8 cellular contexts compared by ENCODE assay signal in the genomic region with DNA sequence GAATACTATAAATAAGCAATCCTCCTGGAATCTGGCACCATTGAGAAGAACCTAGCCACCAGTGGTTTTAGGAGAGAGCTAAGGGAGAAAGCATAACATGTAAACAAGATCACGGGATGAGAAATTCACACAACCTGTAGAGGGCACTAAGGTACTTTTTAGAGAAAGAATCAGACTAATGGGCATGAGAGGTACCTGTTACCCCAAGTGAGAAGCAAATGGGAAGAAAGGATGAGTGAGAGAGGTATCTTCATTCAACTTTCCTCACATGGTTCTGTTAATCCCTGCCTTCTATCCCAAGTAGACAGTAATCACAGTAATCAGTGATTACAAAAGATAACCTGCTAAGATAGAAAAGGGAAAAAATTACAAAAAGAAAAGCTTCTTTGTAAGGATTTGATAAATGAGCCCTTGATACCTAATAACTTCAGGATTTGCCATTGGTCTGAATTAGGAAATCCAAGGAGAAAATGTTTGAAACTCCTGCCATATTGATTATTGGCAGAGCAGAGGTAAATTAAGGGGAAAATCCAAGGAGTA.
A peak's percentile ranks its signal among the peaks of the same experiment; 100 is the strongest.
DNase-seq lines count a peak whose midpoint lies in the region; ATAC-seq and TF ChIP-seq lines count a peak whose summit lies in the region.

No MANE protein-coding gene starts in this region.

- no peaks in the 10 kb centered on the region for H3K27me3 ChIP-seq in OCI-LY1 (ENCODE audit: insufficient read depth, low read length)
- no peaks in the 10 kb centered on the region for H3K27me3 ChIP-seq in foreskin keratinocyte

- H3K9me3 ChIP-seq in OCI-LY1 (ENCODE audit: low read length) = no peaks in the 10 kb centered on the region

- no peak overlapping the region for H3K9ac ChIP-seq in OCI-LY1 (ENCODE audit: low read length)

- no peaks in the 10 kb centered on the region for H3K79me2 ChIP-seq in OCI-LY1 (ENCODE audit: insufficient read depth, low read length)

- ATAC-seq in GM21529 (IDR thresholded peaks at IDR 0.05; ENCODE audit: unreplicated experiment) (peak; percentile 59), foreskin keratinocyte (peak; percentile 67)

- no peak overlapping the region for H2AFZ ChIP-seq in OCI-LY1 (ENCODE audit: low read length)

- H3K4me1 ChIP-seq in OCI-LY1 (ENCODE audit: insufficient read depth, low read length, severe bottlenecking) = no peaks in the 10 kb centered on the region
- H3K4me1 ChIP-seq in foreskin keratinocyte = no peaks in the 10 kb centered on the region

- H4K20me1 ChIP-seq in OCI-LY1 (ENCODE audit: insufficient read depth, low read length) = no peaks in the 10 kb centered on the region

- no peaks in the 10 kb centered on the region for H3K9me2 ChIP-seq in OCI-LY1 (ENCODE audit: low read depth, low read length)

- H3K27ac ChIP-seq in OCI-LY1 (ENCODE audit: low read depth, low read length, poor library complexity, severe bottlenecking) (no peak overlapping the region), foreskin keratinocyte (no peak overlapping the region)

- H3K36me3 ChIP-seq in OCI-LY1 (ENCODE audit: insufficient read depth, low read length) = no peaks in the 10 kb centered on the region

- no peaks in the 10 kb centered on the region for H3F3A ChIP-seq in OCI-LY1 (ENCODE audit: insufficient read depth, low read length)

- H3K4me2 ChIP-seq in OCI-LY1 (ENCODE audit: low read length) = no peak overlapping the region

- no peak overlapping the region for H3K4me3 ChIP-seq in OCI-LY1 (ENCODE audit: low read depth, low read length, poor library complexity, severe bottlenecking)

- DNase-seq in ELR (ENCODE audit: low read depth) (peak; percentile 50), HPDE6-E6E7 (ENCODE audit: extremely low spot score) (peak; percentile 33), foreskin keratinocyte (peak in 1 of 2 donors; percentile 48), smooth muscle cell of the brain vasculature (ENCODE audit: low read depth, low spot score) (peak; percentile 20)
- DNase-seq in activated CD4-positive, CD25-positive, alpha-beta regulatory T cell treated with anti-CD3 and anti-CD28 coated beads, Interleukin-2, amount 50 U/mL, for 72 hours = no peak
- DNase-seq in activated T-cell treated with anti-CD3 and anti-CD28 coated beads, Interleukin-2, amount 50 U/mL, for 48 hours = no peak

- peak; percentile 55 for TF ChIP-seq CTCF in OCI-LY1 (IDR thresholded peaks at IDR 0.05; ENCODE audit: low read length)
- TF ChIP-seq CTCF in foreskin keratinocyte (conservative IDR thresholded peaks at IDR 0.05) = peak; percentile 82

Comparison
In these comparisons a context has a peak if more than half of its experiments do, and no peak if none do; other contexts are left out.
1. DNase-seq: peak in ELR (single experiment), HPDE6-E6E7 (single experiment) and smooth muscle cell of the brain vasculature (single experiment); none in activated CD4-positive, CD25-positive, alpha-beta regulatory T cell treated with anti-CD3 and anti-CD28 coated beads, Interleukin-2, amount 50 U/mL, for 72 hours (single experiment) and activated T-cell treated with anti-CD3 and anti-CD28 coated beads, Interleukin-2, amount 50 U/mL, for 48 hours (0 of 2).